9 cellular contexts compared by ENCODE assay signal in the genomic region with DNA sequence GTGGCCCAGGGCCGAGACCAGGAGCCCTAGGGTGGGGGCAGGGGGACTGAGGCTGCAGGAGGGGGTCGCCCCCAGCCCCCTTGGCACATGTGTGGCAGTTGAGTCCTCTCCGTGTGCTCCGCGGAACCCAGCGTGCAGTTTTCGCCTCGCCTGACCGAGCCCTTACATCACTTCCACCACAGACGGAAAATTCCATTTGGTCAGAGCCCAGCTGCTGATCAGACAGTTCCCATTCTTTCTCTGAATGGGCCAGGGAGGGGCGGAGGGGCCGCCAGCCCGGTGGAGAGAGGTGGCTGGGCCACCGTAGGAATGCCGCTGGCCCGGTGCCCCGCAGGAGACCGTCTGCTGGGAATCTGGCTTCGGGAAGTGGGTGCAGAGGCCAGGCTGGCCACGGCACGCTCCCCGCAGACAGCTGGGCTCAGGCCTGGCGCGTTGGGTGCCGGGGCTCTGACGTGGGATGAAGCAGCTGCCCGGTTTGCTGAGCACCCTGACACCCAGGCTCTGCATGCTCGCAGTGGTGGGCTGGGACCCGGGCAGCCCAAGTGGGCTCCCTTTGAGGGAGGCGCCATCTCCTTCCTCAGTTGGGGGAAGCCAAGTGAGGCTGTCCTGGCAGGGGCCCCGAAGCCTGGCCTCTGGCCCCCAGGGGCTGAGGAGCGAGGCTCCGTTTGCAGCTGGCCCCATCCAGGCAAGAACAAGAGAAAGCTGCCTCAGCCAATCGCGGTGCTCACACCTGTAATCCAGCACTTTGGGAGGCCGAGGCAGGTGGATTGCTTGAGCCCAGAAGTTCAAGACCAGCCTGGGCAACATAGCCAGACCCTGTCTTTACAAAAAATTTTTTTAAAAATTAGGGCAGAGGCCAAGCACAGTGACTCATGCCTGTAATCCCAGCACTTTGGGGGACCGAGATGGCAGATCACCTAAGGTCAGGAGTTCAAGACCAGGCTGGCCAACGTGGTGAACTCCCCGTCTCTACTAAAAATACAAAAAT. TPM values are rescaled to one million over a fixed set of nuclear protein-coding genes. Genes with fewer than 3 reads are reported as not detected.
DNase-seq lines count a peak whose midpoint lies in the region; ATAC-seq, FAIRE-seq and TF ChIP-seq lines count a peak whose summit lies in the region.
"Had no signal": no experiment of that assay in that cellular context is flagged by ENCODE, and none has a peak within 500 bp of the region (broad histone marks: within the 10 kb centered on the region; RNA-seq: fewer than 3 reads in every experiment).

No MANE protein-coding gene starts in this region.

- H3K36me3 ChIP-seq in Panc1 (ENCODE audit: control insufficient read depth, insufficient read depth, low read length) (no peaks in the 10 kb centered on the region), thyroid gland (peaks cover 0 to under 1% of the 10 kb centered on the region in 2 donors)

- H3K4me1 ChIP-seq in Panc1 (ENCODE audit: control insufficient read depth, insufficient read depth, low read length): peaks cover 87% of the 10 kb centered on the region
- H3K4me1 ChIP-seq in thyroid gland: peaks cover 42 to 78% of the 10 kb centered on the region in 2 donors

- CTCF ChIA-PET in Panc1 (lab: Charles Lee): interaction anchor here (0.6 kb wide), 1 partner anchor 27 kb away, joined by 6 read pairs; no protein-coding TSS in a partner anchor

- FAIRE-seq in endometrium (lab: Jason Lieb, UNC): peak; percentile 35

- no TSS peak for BruUV-seq in Panc1 (replicated peaks; lab: Mats Ljungman, UMichigan)

- H3K27ac ChIP-seq in Panc1 (ENCODE audit: low read length) (peak overlapping the region; percentile 96), thyroid gland (peak overlapping the region; percentile 95 to 98 (median 98))

- H3K9me3 ChIP-seq in Panc1 (ENCODE audit: control insufficient read depth, insufficient read depth, low read depth, low read length) (no peaks in the 10 kb centered on the region), thyroid gland (no peaks in the 10 kb centered on the region)
- H3K9me3 ChIP-seq: Caco-2 had no signal

- in situ Hi-C loops in Panc1 (cut with HindIII; ENCODE audit: low pct_unique_long_range_greater_than_20kb, low sequenced_read_pairs): no loop called here

- WGBS in thyroid gland, 2 donors: 13 to 22% methylated on average over 19 to 26 of the region's 39 CpGs

- intact Hi-C loops in Panc1 (cut with micrococcal nuclease; ENCODE audit: unreplicated experiment) (no loop called here), thyroid gland (cut with DNase I) (loop anchor here (5.0 kb wide), 1 partner anchor 84 kb away; a partner anchor contains a TSS)

- DNase-seq in A172 (ENCODE audit: low spot score) (peak; percentile 95), Panc1 (ENCODE audit: low read depth, low spot score) (no peak), lung microvascular endothelial cell (ENCODE audit: low read depth in 2 of 2) (peak; percentile 98 to 100), thyroid gland (peak; percentile 99)
- no peak for DNase-seq in stimulated activated CD8-positive, alpha-beta memory T cell treated with anti-CD3 and anti-CD28 coated beads, Interleukin-4, amount 100 ng/mL, for 48 hours

- POLR2A ChIA-PET in Panc1 (lab: Charles Lee): no interaction called here

- ATAC-seq in GM21423 (IDR thresholded peaks at IDR 0.05; ENCODE audit: unreplicated experiment) (peak; percentile 35), Panc1 (peak; percentile 61), GM19452 (IDR thresholded peaks at IDR 0.05; ENCODE audit: unreplicated experiment) (no peak)

- no peak for TF ChIP-seq CTCF in Panc1 (IDR thresholded peaks at IDR 0.05)
- TF ChIP-seq CTCF in thyroid gland (IDR thresholded peaks at IDR 0.05): peak in 2 of 6 experiments; percentile 6 to 31

- H3K27me3 ChIP-seq in Panc1 (ENCODE audit: control insufficient read depth, insufficient read depth, low read length) (no peaks in the 10 kb centered on the region), thyroid gland (no peaks in the 10 kb centered on the region)

- H3K4me3 ChIP-seq in Panc1 (ENCODE audit: low read depth in 2 of 2, low read length in 2 of 2) (peak overlapping the region in 1 of 2 experiments; percentile 29; a peak in 2 of 4 replicates), thyroid gland (replicated peaks in 1 of 3) (no peak overlapping the region)

- peak in 1 of 2 donors; percentile 62 for TF ChIP-seq POLR2A in thyroid gland (IDR thresholded peaks at IDR 0.05)

RNA-seq across cellular contexts. Expression of a gene that starts 9.9 kb away (rescaled TPM):
- total RNA-seq in A172 (2014; rRNA removed; shearing (Covaris generic)): 34.3 and 42.4 TPM in 2 replicates
- total RNA-seq in Panc1 (2021; ENCODE audit: unreplicated experiment) (278 TPM), lung microvascular endothelial cell (35.1 and 48.0 TPM in 2 replicates), thyroid gland (10 to 100 TPM; 16.7 to 23.8 (median 21.4) TPM)
- polyA plus RNA-seq in Panc1 (2012; ENCODE audit: insufficient read length): 421 TPM

RNA-seq across cellular contexts. Expression of a gene that starts 46.3 kb away (rescaled TPM):
- 0.07 and 0.28 TPM in 2 replicates for total RNA-seq in A172 (2014; rRNA removed; shearing (Covaris generic))
- total RNA-seq in Panc1 (2021; ENCODE audit: unreplicated experiment) (0.57 TPM), lung microvascular endothelial cell (under 0.01 TPM in 1 of 2 replicates, not detected in the other), thyroid gland (1 to 10 TPM in 1 of 4 donors, under 1 TPM in 1, not detected in 2; 0.29 to 1.2 TPM)
- 0.91 TPM for polyA plus RNA-seq in Panc1 (2012; ENCODE audit: insufficient read length)

Comparison
In these comparisons a context has a peak if more than half of its experiments do, and no peak if none do; other contexts are left out.
1. DNase-seq: peak in A172 (single experiment), lung microvascular endothelial cell (2 of 2) and thyroid gland (2 of 2); none in Panc1 (single experiment) and stimulated activated CD8-positive, alpha-beta memory T cell treated with anti-CD3 and anti-CD28 coated beads, Interleukin-4, amount 100 ng/mL, for 48 hours (single experiment).